Comparison of ENCODE assay signal across 2 cellular contexts in the genomic region with DNA sequence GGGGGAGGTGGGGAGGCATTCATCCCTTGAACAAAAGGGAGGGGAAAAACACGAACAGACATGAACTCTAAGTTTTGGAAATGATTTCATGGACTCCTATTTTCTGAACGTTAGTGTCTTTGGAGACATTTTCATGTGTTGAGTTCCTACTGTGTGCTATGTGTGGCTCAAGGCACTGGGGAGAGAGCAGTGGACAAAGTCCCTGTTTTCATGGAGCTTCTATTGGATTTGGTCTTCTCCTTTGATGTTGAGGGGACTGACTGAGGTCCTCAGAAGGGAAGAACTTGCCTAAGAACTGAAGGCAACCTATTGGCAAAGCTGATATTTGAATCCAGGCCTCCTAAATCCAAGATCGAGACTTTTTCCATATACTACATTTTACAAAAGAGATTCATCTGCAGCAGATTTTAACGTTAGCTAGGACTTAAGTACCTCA.
A peak's percentile ranks its signal among the peaks of the same experiment; 100 is the strongest.
TF ChIP-seq lines count a peak whose summit lies in the region.

No MANE protein-coding gene starts in this region.

TF ChIP-seq in IMR-90, 13 proteins besides CTCF, POLR2A, EP300 and RAD21:
- TF ChIP-seq, protein P1, sequence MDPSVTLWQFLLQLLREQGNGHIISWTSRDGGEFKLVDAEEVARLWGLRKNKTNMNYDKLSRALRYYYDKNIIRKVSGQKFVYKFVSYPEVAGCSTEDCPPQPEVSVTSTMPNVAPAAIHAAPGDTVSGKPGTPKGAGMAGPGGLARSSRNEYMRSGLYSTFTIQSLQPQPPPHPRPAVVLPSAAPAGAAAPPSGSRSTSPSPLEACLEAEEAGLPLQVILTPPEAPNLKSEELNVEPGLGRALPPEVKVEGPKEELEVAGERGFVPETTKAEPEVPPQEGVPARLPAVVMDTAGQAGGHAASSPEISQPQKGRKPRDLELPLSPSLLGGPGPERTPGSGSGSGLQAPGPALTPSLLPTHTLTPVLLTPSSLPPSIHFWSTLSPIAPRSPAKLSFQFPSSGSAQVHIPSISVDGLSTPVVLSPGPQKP (IDR thresholded peaks at IDR 0.05; ENCODE audit: borderline replicate concordance, low read depth, low read length): no peak
- TF ChIP-seq BHLHE40 (IDR thresholded peaks at IDR 0.05; ENCODE audit: low read depth, low read length) (no peak), RCOR1 (IDR thresholded peaks at IDR 0.05; ENCODE audit: insufficient replicate concordance, low read length) (no peak), FOS (IDR thresholded peaks at IDR 0.05; ENCODE audit: low read depth, low read length) (no peak), MXI1 (IDR thresholded peaks at IDR 0.05; ENCODE audit: borderline replicate concordance, low read depth, low read length) (no peak)

TF ChIP-seq in HepG2, 621 proteins besides CTCF, POLR2A, EP300 and RAD21:
- TF ChIP-seq NCOA5 (CRISPR knock-in tag; IDR thresholded peaks at IDR 0.05) (no peak), ZFAT (CRISPR knock-in tag; conservative IDR thresholded peaks at IDR 0.05) (no peak), DNMT3B (CRISPR knock-in tag; conservative IDR thresholded peaks at IDR 0.05) (0 out of 2 replicates have a peak, but pooled peaks have one; percentile 38), ZMAT3 (CRISPR knock-in tag; conservative IDR thresholded peaks at IDR 0.05) (0 out of 2 replicates have a peak, but pooled peaks have one; percentile 4), NFIC (IDR thresholded peaks at IDR 0.05; ENCODE audit: low read length) (0 out of 2 replicates have a peak, but pooled peaks have one; percentile 1), TAF1 (CRISPR knock-in tag; IDR thresholded peaks at IDR 0.05) (no peak), MAZ (IDR thresholded peaks at IDR 0.05; ENCODE audit: borderline replicate concordance, low read depth, low read length) (no peak), MAZ (CRISPR knock-in tag; IDR thresholded peaks at IDR 0.05; ENCODE audit: low read depth) (0 out of 2 replicates have a peak, but pooled peaks have one; percentile 0), ZKSCAN1 (IDR thresholded peaks at IDR 0.05; ENCODE audit: low read length) (peak; percentile 92), RBFOX2 (IDR thresholded peaks at IDR 0.05; ENCODE audit: low read depth, low read length) (0 out of 2 replicates have a peak, but pooled peaks have one; percentile 35), ZNF644 (CRISPR knock-in tag; IDR thresholded peaks at IDR 0.05; ENCODE audit: low read depth) (peak; percentile 87; the same call in 1 of the 2 replicates), RFX1 (IDR thresholded peaks at IDR 0.05) (peak; percentile 70; the same call in 1 of the 2 replicates), HNF4A (CRISPR knock-in tag; IDR thresholded peaks at IDR 0.05) (peak; percentile 42; the same call in 1 of the 2 replicates), TCF7 (IDR thresholded peaks at IDR 0.05; ENCODE audit: low read depth) (peak; percentile 49; the same call in 1 of the 2 replicates)
- TF ChIP-seq, protein P2, sequence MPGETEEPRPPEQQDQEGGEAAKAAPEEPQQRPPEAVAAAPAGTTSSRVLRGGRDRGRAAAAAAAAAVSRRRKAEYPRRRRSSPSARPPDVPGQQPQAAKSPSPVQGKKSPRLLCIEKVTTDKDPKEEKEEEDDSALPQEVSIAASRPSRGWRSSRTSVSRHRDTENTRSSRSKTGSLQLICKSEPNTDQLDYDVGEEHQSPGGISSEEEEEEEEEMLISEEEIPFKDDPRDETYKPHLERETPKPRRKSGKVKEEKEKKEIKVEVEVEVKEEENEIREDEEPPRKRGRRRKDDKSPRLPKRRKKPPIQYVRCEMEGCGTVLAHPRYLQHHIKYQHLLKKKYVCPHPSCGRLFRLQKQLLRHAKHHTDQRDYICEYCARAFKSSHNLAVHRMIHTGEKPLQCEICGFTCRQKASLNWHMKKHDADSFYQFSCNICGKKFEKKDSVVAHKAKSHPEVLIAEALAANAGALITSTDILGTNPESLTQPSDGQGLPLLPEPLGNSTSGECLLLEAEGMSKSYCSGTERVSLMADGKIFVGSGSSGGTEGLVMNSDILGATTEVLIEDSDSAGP (CRISPR knock-in tag; IDR thresholded peaks at IDR 0.05; ENCODE audit: borderline replicate concordance): no peak
- TF ChIP-seq, protein P3, sequence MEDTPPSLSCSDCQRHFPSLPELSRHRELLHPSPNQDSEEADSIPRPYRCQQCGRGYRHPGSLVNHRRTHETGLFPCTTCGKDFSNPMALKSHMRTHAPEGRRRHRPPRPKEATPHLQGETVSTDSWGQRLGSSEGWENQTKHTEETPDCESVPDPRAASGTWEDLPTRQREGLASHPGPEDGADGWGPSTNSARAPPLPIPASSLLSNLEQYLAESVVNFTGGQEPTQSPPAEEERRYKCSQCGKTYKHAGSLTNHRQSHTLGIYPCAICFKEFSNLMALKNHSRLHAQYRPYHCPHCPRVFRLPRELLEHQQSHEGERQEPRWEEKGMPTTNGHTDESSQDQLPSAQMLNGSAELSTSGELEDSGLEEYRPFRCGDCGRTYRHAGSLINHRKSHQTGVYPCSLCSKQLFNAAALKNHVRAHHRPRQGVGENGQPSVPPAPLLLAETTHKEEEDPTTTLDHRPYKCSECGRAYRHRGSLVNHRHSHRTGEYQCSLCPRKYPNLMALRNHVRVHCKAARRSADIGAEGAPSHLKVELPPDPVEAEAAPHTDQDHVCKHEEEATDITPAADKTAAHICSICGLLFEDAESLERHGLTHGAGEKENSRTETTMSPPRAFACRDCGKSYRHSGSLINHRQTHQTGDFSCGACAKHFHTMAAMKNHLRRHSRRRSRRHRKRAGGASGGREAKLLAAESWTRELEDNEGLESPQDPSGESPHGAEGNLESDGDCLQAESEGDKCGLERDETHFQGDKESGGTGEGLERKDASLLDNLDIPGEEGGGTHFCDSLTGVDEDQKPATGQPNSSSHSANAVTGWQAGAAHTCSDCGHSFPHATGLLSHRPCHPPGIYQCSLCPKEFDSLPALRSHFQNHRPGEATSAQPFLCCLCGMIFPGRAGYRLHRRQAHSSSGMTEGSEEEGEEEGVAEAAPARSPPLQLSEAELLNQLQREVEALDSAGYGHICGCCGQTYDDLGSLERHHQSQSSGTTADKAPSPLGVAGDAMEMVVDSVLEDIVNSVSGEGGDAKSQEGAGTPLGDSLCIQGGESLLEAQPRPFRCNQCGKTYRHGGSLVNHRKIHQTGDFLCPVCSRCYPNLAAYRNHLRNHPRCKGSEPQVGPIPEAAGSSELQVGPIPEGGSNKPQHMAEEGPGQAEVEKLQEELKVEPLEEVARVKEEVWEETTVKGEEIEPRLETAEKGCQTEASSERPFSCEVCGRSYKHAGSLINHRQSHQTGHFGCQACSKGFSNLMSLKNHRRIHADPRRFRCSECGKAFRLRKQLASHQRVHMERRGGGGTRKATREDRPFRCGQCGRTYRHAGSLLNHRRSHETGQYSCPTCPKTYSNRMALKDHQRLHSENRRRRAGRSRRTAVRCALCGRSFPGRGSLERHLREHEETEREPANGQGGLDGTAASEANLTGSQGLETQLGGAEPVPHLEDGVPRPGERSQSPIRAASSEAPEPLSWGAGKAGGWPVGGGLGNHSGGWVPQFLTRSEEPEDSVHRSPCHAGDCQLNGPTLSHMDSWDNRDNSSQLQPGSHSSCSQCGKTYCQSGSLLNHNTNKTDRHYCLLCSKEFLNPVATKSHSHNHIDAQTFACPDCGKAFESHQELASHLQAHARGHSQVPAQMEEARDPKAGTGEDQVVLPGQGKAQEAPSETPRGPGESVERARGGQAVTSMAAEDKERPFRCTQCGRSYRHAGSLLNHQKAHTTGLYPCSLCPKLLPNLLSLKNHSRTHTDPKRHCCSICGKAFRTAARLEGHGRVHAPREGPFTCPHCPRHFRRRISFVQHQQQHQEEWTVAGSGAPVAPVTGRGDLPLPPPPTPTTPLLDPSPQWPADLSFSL (CRISPR knock-in tag; IDR thresholded peaks at IDR 0.05): 0 out of 2 replicates have a peak, but pooled peaks have one; percentile 53
- TF ChIP-seq, protein P4, sequence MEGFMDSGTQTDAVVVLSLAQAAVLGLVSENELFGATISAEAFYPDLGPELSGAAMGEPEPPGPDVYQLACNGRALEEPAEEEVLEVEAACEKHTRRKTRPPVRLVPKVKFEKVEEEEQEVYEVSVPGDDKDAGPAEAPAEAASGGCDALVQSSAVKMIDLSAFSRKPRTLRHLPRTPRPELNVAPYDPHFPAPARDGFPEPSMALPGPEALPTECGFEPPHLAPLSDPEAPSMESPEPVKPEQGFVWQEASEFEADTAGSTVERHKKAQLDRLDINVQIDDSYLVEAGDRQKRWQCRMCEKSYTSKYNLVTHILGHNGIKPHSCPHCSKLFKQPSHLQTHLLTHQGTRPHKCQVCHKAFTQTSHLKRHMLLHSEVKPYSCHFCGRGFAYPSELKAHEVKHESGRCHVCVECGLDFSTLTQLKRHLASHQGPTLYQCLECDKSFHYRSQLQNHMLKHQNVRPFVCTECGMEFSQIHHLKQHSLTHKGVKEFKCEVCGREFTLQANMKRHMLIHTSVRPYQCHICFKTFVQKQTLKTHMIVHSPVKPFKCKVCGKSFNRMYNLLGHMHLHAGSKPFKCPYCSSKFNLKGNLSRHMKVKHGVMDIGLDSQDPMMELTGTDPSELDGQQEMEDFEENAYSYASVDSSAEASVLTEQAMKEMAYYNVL (CRISPR knock-in tag; IDR thresholded peaks at IDR 0.05; ENCODE audit: borderline replicate concordance): 0 out of 2 replicates have a peak, but pooled peaks have one; percentile 2
TF ChIP-seq in HepG2: peak in this region for 12.
